ENCODE assay signal across 17 cellular contexts in the genomic region with DNA sequence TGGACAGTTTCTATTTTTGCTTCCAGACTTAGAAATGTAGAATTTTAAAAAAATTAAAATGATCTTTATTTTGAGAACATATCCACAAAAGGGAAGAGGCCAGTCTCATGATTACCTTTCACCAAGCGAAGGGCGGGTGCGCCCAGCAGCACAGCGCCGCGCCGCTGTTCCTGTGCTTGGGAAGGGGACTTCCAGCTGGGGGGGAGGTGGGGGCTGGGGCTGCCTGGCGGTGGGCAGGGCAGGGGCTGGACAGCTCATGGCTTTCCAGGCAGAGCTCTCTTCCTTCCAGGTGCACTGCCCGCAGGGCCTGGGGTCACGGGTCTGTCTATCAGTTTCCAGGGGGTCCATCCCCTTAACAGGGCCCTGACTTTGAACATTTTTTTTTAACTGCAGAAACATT.
"Had no signal": no experiment of that assay in that cellular context is flagged by ENCODE, and none has a peak within 500 bp of the region (broad histone marks: within the 10 kb centered on the region; RNA-seq: fewer than 3 reads in every experiment).

No MANE protein-coding gene starts in this region.

- H3K4me3 Mint-ChIP-seq: activated T-cell treated with anti-CD3 and anti-CD28 coated beads, Interleukin-2, amount 50 U/mL, for 24 hours; T-helper 2 cell treated with Interferon-gamma antibody and Interleukin-4, amounts not matched to agents 5 μg/mL and 100 μg/mL, for 36 hours had no signal

- H3K27ac Mint-ChIP-seq: activated naive CD4-positive, alpha-beta T cell treated with anti-CD3 and anti-CD28 coated beads, Interleukin-2, amount 50 U/mL, for 72 hours; T-helper 2 cell treated with Interferon-gamma antibody and Interleukin-4, amounts not matched to agents 5 μg/mL and 100 μg/mL, for 36 hours had no signal

- H3K9me3 ChIP-seq: SJSA1, transverse colon had no signal

- H3K9me3 Mint-ChIP-seq: activated T-cell treated with anti-CD3 and anti-CD28 coated beads, Interleukin-2, amount 50 U/mL, for 24 hours; T-helper 2 cell treated with Interferon-gamma antibody and Interleukin-4, amounts not matched to agents 5 μg/mL and 100 μg/mL, for 36 hours had no signal

- H3K9ac ChIP-seq: parathyroid adenoma had no signal

- H3K4me1 ChIP-seq: SJSA1, transverse colon had no signal

- H3K27me3 ChIP-seq: SJSA1, transverse colon had no signal

- H3K36me3 Mint-ChIP-seq: activated naive CD4-positive, alpha-beta T cell treated with anti-CD3 and anti-CD28 coated beads, Interleukin-2, amount 50 U/mL, for 72 hours had no signal

- DNase-seq: activated CD4-positive, alpha-beta T cell treated with anti-CD3 and anti-CD28 coated beads, Interleukin-2, amount 50 U/mL, for 4 hours; activated CD4-positive, CD25-positive, alpha-beta regulatory T cell treated with anti-CD3 and anti-CD28 coated beads, Interleukin-2, amount 50 U/mL, for 72 hours; activated effector memory CD4-positive, alpha-beta T cell treated with Interleukin-2 at 50 U/mL for 16 hours; activated T-cell treated with anti-CD3 and anti-CD28 coated beads, Interleukin-2, amount 50 U/mL, for 24 hours; amniotic stem cell; effector CD4-positive, alpha-beta T cell; hippocampal formation; mammary epithelial cell; retina; small intestine; SW 1271; transverse colon had no signal

- H3K4me3 ChIP-seq: SJSA1, transverse colon had no signal

- H3K36me3 ChIP-seq: SJSA1, transverse colon had no signal

- ATAC-seq: activated naive CD4-positive, alpha-beta T cell treated with anti-CD3 and anti-CD28 coated beads, Interleukin-2, amount 50 U/mL, for 72 hours had no signal

- H3K27me3 Mint-ChIP-seq: activated T-cell treated with anti-CD3 and anti-CD28 coated beads, Interleukin-2, amount 50 U/mL, for 24 hours had no signal

- H3K27ac ChIP-seq: epithelial cell of prostate, SJSA1 had no signal
